In genomic region chr1:226366290-226366689, GRCh38 we compare ENCODE assay signal across 17 cellular contexts.
"Had no signal": no experiment of that assay in that cellular context is flagged by ENCODE, and none has a peak within 500 bp of the region (broad histone marks: within the 10 kb centered on the region; RNA-seq: fewer than 3 reads in every experiment).

No MANE protein-coding gene starts in this region.

- H3K4me1 ChIP-seq: right lobe of liver had no signal

- H3K9me3 Mint-ChIP-seq: activated B cell treated with CpG ODN at 0.5 μM for 24 hours; activated CD4-positive, alpha-beta T cell treated with anti-CD3 and anti-CD28 coated beads, Interleukin-2, amount 10 ng/mL, durations not matched to agents 24 days and 14 days; activated naive CD8-positive, alpha-beta T cell treated with anti-CD3 and anti-CD28 coated beads, Interleukin-2, amount 50 U/mL, for 24 hours; activated T-helper 1 cell treated with anti-CD3 and anti-CD28 coated beads, Interleukin-12 subunit alpha, Interleukin-12 subunit beta, Interleukin-2, Interleukin-4 antibody, amounts not matched to agents 30 ng/mL and 10 ng/mL and 1 ng/mL, durations not matched to agents 14 hours and 24 hours and 36 hours; natural killer cell treated with Interleukin-12 subunit alpha and Interleukin-12 subunit beta and Interleukin-15 and Interleukin-18, amount 100 ng/mL, for 72 hours; stimulated activated naive CD8-positive, alpha-beta T cell treated with anti-CD3 and anti-CD28 coated beads, Interleukin-15, Interleukin-2, amounts not matched to agents 100 ng/mL and 50 ng/mL, for 24 hours; T-helper 1 cell treated with Interleukin-12 subunit alpha and Interleukin-12 subunit beta and Interleukin-4 antibody, amounts not matched to agents 30 μg/mL and 1 μg/mL, for 36 hours had no signal

- H3K4me3 ChIP-seq: esophagus muscularis mucosa, heart left ventricle, mucosa of descending colon, psoas muscle, right lobe of liver had no signal

- H3K27ac ChIP-seq: esophagus muscularis mucosa, psoas muscle, right lobe of liver had no signal

- H3K4me3 Mint-ChIP-seq: activated B cell treated with CpG ODN at 0.5 μM for 24 hours; activated CD4-positive, alpha-beta T cell treated with anti-CD3 and anti-CD28 coated beads, Interleukin-2, amount 10 ng/mL, durations not matched to agents 24 days and 14 days; activated naive CD8-positive, alpha-beta T cell treated with anti-CD3 and anti-CD28 coated beads, Interleukin-2, amount 50 U/mL, for 24 hours; activated T-helper 1 cell treated with anti-CD3 and anti-CD28 coated beads, Interleukin-12 subunit alpha, Interleukin-12 subunit beta, Interleukin-2, Interleukin-4 antibody, amounts not matched to agents 30 ng/mL and 10 ng/mL and 1 ng/mL, durations not matched to agents 14 hours and 24 hours and 36 hours; natural killer cell treated with Interleukin-12 subunit alpha and Interleukin-12 subunit beta and Interleukin-15 and Interleukin-18, amount 100 ng/mL, for 72 hours; stimulated activated naive CD8-positive, alpha-beta T cell treated with anti-CD3 and anti-CD28 coated beads, Interleukin-15, Interleukin-2, amounts not matched to agents 100 ng/mL and 50 ng/mL, for 24 hours; T-helper 1 cell treated with Interleukin-12 subunit alpha and Interleukin-12 subunit beta and Interleukin-4 antibody, amounts not matched to agents 30 μg/mL and 1 μg/mL, for 36 hours had no signal

- H3K27me3 ChIP-seq: esophagus muscularis mucosa, heart left ventricle, right lobe of liver had no signal

- H3K4me1 Mint-ChIP-seq: activated CD4-positive, alpha-beta T cell treated with anti-CD3 and anti-CD28 coated beads, Interleukin-2, amount 10 ng/mL, durations not matched to agents 24 days and 14 days had no signal

- H3K27me3 Mint-ChIP-seq: activated B cell treated with CpG ODN at 0.5 μM for 24 hours; activated CD4-positive, alpha-beta T cell treated with anti-CD3 and anti-CD28 coated beads, Interleukin-2, amount 10 ng/mL, durations not matched to agents 24 days and 14 days; activated naive CD8-positive, alpha-beta T cell treated with anti-CD3 and anti-CD28 coated beads, Interleukin-2, amount 50 U/mL, for 24 hours; natural killer cell treated with Interleukin-12 subunit alpha and Interleukin-12 subunit beta and Interleukin-15 and Interleukin-18, amount 100 ng/mL, for 72 hours; stimulated activated naive CD8-positive, alpha-beta T cell treated with anti-CD3 and anti-CD28 coated beads, Interleukin-15, Interleukin-2, amounts not matched to agents 100 ng/mL and 50 ng/mL, for 24 hours had no signal

- DNase-seq: activated B cell treated with CpG ODN at 0.5 μM for 24 hours; activated CD4-positive, alpha-beta T cell treated with anti-CD3 and anti-CD28 coated beads, Interleukin-2, amount 10 ng/mL, durations not matched to agents 24 days and 14 days; activated naive CD4-positive, alpha-beta T cell treated with Interleukin-2 at 50 U/mL for 16 hours; activated naive CD8-positive, alpha-beta T cell treated with anti-CD3 and anti-CD28 coated beads, Interleukin-2, amount 50 U/mL, for 24 hours; caudate nucleus; heart left ventricle; mammary epithelial cell; mucosa of descending colon; nucleus accumbens; psoas muscle; right lobe of liver; stimulated activated CD4-positive, alpha-beta T cell treated with anti-CD3 and anti-CD28 coated beads, Interleukin-12 subunit alpha, Interleukin-12 subunit beta, amount 100 ng/mL, for 4 hours had no signal

- H3K9me3 ChIP-seq: esophagus muscularis mucosa, heart left ventricle, mucosa of descending colon, psoas muscle, right lobe of liver had no signal

- H3K27ac Mint-ChIP-seq: activated CD4-positive, alpha-beta T cell treated with anti-CD3 and anti-CD28 coated beads, Interleukin-2, amount 10 ng/mL, durations not matched to agents 24 days and 14 days; activated naive CD8-positive, alpha-beta T cell treated with anti-CD3 and anti-CD28 coated beads, Interleukin-2, amount 50 U/mL, for 24 hours; activated T-helper 1 cell treated with anti-CD3 and anti-CD28 coated beads, Interleukin-12 subunit alpha, Interleukin-12 subunit beta, Interleukin-2, Interleukin-4 antibody, amounts not matched to agents 30 ng/mL and 10 ng/mL and 1 ng/mL, durations not matched to agents 14 hours and 24 hours and 36 hours; natural killer cell treated with Interleukin-12 subunit alpha and Interleukin-12 subunit beta and Interleukin-15 and Interleukin-18, amount 100 ng/mL, for 72 hours; stimulated activated naive CD8-positive, alpha-beta T cell treated with anti-CD3 and anti-CD28 coated beads, Interleukin-15, Interleukin-2, amounts not matched to agents 100 ng/mL and 50 ng/mL, for 24 hours; T-helper 1 cell treated with Interleukin-12 subunit alpha and Interleukin-12 subunit beta and Interleukin-4 antibody, amounts not matched to agents 30 μg/mL and 1 μg/mL, for 36 hours had no signal
